In genomic region chr18:37218022-37218590, GRCh38 we compare ENCODE assay signal across 24 cellular contexts.
DNase-seq lines count a peak whose midpoint lies in the region; ATAC-seq and TF ChIP-seq lines count a peak whose summit lies in the region.
"Had no signal": no experiment of that assay in that cellular context is flagged by ENCODE, and none has a peak within 500 bp of the region (broad histone marks: within the 10 kb centered on the region; RNA-seq: fewer than 3 reads in every experiment).

No MANE protein-coding gene starts in this region.

- peaks cover 18 to 19% of the 10 kb centered on the region in 2 experiments for H3K9me3 Mint-ChIP-seq in H9

- intact Hi-C loops in esophagus muscularis mucosa (cut with DNase I) (no loop called here), PC-9 (cut with micrococcal nuclease; ENCODE audit: unreplicated experiment) (no loop called here)

- no peak overlapping the region for H3K18ac ChIP-seq in H9 (ENCODE audit: insufficient read length, low read depth, low read length)
- no peak overlapping the region for H3K18ac ChIP-seq in mesendoderm (ENCODE audit: low read length)

- no peaks in the 10 kb centered on the region for H3K23me2 ChIP-seq in H9 (ENCODE audit: insufficient read length, low read depth, low read length, poor library complexity, severe bottlenecking)

- H3K36me3 Mint-ChIP-seq in H9 (ENCODE audit: insufficient read depth in 1 of 3, low read depth in 3 of 3) = peaks cover 2 to 5% (median 4%) of the 10 kb centered on the region in 3 experiments; a peak in 6 of 7 replicates

- no peak overlapping the region for H3K4ac ChIP-seq in H9 (ENCODE audit: low read depth, low read length)
- H3K4ac ChIP-seq in mesendoderm (ENCODE audit: low read depth, low read length) = no peak overlapping the region

- no peak for TF ChIP-seq EP300 in esophagus muscularis mucosa (IDR thresholded peaks at IDR 0.05)

- H4K8ac ChIP-seq in H9 (replicated peaks; ENCODE audit: insufficient read length, low read depth, low read length) (no peak overlapping the region), mesendoderm (ENCODE audit: low read depth, low read length) (no peak overlapping the region)

- H3K79me1 ChIP-seq in H9 (ENCODE audit: insufficient read depth, low read depth, low read length, poor library complexity, severe bottlenecking) (no peaks in the 10 kb centered on the region), mesendoderm (ENCODE audit: low read length) (no peaks in the 10 kb centered on the region)

- no peak overlapping the region for H3K9ac ChIP-seq in H9 (ENCODE audit: extremely low read depth, insufficient read length, low read length)
- no peak overlapping the region for H3K9ac ChIP-seq in NT2/D1 (ENCODE audit: insufficient read length, low read depth)
- H3K9ac ChIP-seq in mesendoderm (ENCODE audit: low read length) = no peak overlapping the region
- H3K9ac ChIP-seq: BLaER1 treated with 17β-estradiol and CSF1 and Interleukin-3, amounts not matched to agents 10 nM and 100 nM; GM23248 had no signal

- peak overlapping the region; percentile 2 to 24; a peak in 2 of 5 replicates for H3K4me3 Mint-ChIP-seq in H9
- H3K4me3 Mint-ChIP-seq: CD4-positive, alpha-beta T cell had no signal

- no peak for ATAC-seq in HG02870 (IDR thresholded peaks at IDR 0.05; ENCODE audit: unreplicated experiment)
- ATAC-seq: PC-3, Right ventricle myocardium inferior had no signal

- H2BK120ac ChIP-seq in H9 (ENCODE audit: low read depth, low read length, poor library complexity, severe bottlenecking) (no peak overlapping the region), mesendoderm (ENCODE audit: low read depth, low read length) (no peak overlapping the region)

- H3K9me3 ChIP-seq in H9 (ENCODE audit: control insufficient read depth, low read depth, low read length) (no peaks in the 10 kb centered on the region), NT2/D1 (ENCODE audit: insufficient read depth, low read length) (no peaks in the 10 kb centered on the region), esophagus muscularis mucosa (peaks cover 0 to 3% (median 0%) of the 10 kb centered on the region in 4 donors), PC-9 (ENCODE audit: insufficient read depth, low read depth) (no peaks in the 10 kb centered on the region)
- H3K9me3 ChIP-seq: SJSA1 had no signal

- H3K27ac ChIP-seq in H9 (ENCODE audit: insufficient read length, low read depth, low read length) (no peak overlapping the region), mesendoderm (ENCODE audit: low read depth, low read length) (no peak overlapping the region), esophagus muscularis mucosa (replicated peaks in 1 of 4) (no peak overlapping the region), PC-9 (no peak overlapping the region)
- H3K27ac ChIP-seq: BLaER1 treated with 17β-estradiol and CSF1 and Interleukin-3, amounts not matched to agents 10 nM and 100 nM; GM23248; SJSA1 had no signal

- H3K27me3 ChIP-seq in H9 (ENCODE audit: insufficient read depth, low read length) (peaks cover 17% of the 10 kb centered on the region; the same call in 1 of the 2 replicates), NT2/D1 (ENCODE audit: insufficient read depth, insufficient read length) (peaks cover 33% of the 10 kb centered on the region), mesendoderm (ENCODE audit: insufficient read depth, low read length, poor library complexity) (no peaks in the 10 kb centered on the region), esophagus muscularis mucosa (no peaks in the 10 kb centered on the region), PC-9 (ENCODE audit: insufficient read depth, low read depth) (no peaks in the 10 kb centered on the region)
- H3K27me3 ChIP-seq: BLaER1 treated with 17β-estradiol and CSF1 and Interleukin-3, amounts not matched to agents 10 nM and 100 nM; SJSA1 had no signal

- POLR2A ChIA-PET in PC-9 (lab: Charles Lee; ENCODE audit: unreplicated experiment) = no interaction called here

- H2AFZ ChIP-seq in H9 (ENCODE audit: low read length) (no peak overlapping the region), PC-9 (no peak overlapping the region)
- H2AFZ ChIP-seq: GM23248 had no signal

- DNase-seq in H9 (peak; percentile 52), NT2/D1 (ENCODE audit: low read depth, low spot score) (peak; percentile 85), iPS DF 4.7 (ENCODE audit: extremely low read depth, low spot score) (peak; percentile 30), mesendoderm (peak; percentile 83), esophagus muscularis mucosa (ENCODE audit: extremely low spot score) (no peak), PC-9 (no peak)
- no peak for DNase-seq in stimulated activated CD4-positive, alpha-beta T cell treated with anti-CD3 and anti-CD28 coated beads, Interleukin-4, amount 100 ng/mL, for 1 hour
- DNase-seq: CD4-positive, alpha-beta T cell; DMS53; GM23248; HCEC 1CT; NCI-H1048; NCI-H1417 treated with DMSO at 0.1 percent for 48 hours; NCI-H1694 treated with DMSO at 0.1 percent for 48 hours; NCI-H2081; NCI-H2171 treated with DMSO at 0.1 percent for 48 hours; NCI-H446; NCI-H524 treated with DMSO at 0.1 percent for 48 hours; NCI-H774; PC-3 had no signal

- H2BK20ac ChIP-seq in H9 (ENCODE audit: low read depth, low read length, poor library complexity, severe bottlenecking) = no peak overlapping the region

- H3K9me2 ChIP-seq in PC-9 (ENCODE audit: insufficient read depth) = no peaks in the 10 kb centered on the region

- no peak overlapping the region for H3K56ac ChIP-seq in H9 (ENCODE audit: insufficient read length, low read depth, low read length)
- no peak overlapping the region for H3K56ac ChIP-seq in mesendoderm (ENCODE audit: low read length)

- no peaks in the 10 kb centered on the region for H3K36me3 ChIP-seq in NT2/D1 (ENCODE audit: insufficient read depth, insufficient read length, low read length)
- no peaks in the 10 kb centered on the region for H3K36me3 ChIP-seq in mesendoderm (ENCODE audit: control insufficient read depth, insufficient read depth, low read length)
- H3K36me3 ChIP-seq in esophagus muscularis mucosa = peaks cover 0 to under 1% (median 0%) of the 10 kb centered on the region in 4 donors
- no peaks in the 10 kb centered on the region for H3K36me3 ChIP-seq in PC-9 (ENCODE audit: low read depth)
- H3K36me3 ChIP-seq: SJSA1 had no signal

- H2BK5ac ChIP-seq in H9 (ENCODE audit: insufficient read length, low read length) (no peak overlapping the region), mesendoderm (ENCODE audit: low read length) (no peak overlapping the region)

- no peak overlapping the region for H3K4me2 ChIP-seq in H9 (ENCODE audit: insufficient read depth, insufficient read length, low read length)
- no peak overlapping the region for H3K4me2 ChIP-seq in mesendoderm (ENCODE audit: low read length)
- no peak overlapping the region for H3K4me2 ChIP-seq in PC-9
- H3K4me2 ChIP-seq: BLaER1 treated with 17β-estradiol and CSF1 and Interleukin-3, amounts not matched to agents 10 nM and 100 nM had no signal

- no CpG with 5 or more reads among the region's 2 CpGs for WGBS in H9 (ENCODE audit: extremely low coverage, insufficient read length, low lambda C conversion rate)
- no CpG with 5 or more reads among the region's 2 CpGs for WGBS in mesendoderm (ENCODE audit: extremely low coverage, insufficient coverage, low lambda C conversion rate)
- WGBS in esophagus muscularis mucosa = 58% methylated on average over 2 of the region's 2 CpGs

- no peak overlapping the region for H2AK5ac ChIP-seq in H9 (ENCODE audit: insufficient read length, low read length)
- H2AK5ac ChIP-seq in mesendoderm (ENCODE audit: low read length) = no peak overlapping the region

- no peak overlapping the region for H2BK12ac ChIP-seq in H9 (ENCODE audit: insufficient read length, low read depth, low read length)

- H4K5ac ChIP-seq in H9 (ENCODE audit: insufficient read length, low read depth, low read length) (no peak overlapping the region), mesendoderm (ENCODE audit: low read length) (no peak overlapping the region)

- H2BK15ac ChIP-seq in H9 (ENCODE audit: low read depth, low read length) = no peak overlapping the region
- H2BK15ac ChIP-seq in mesendoderm (replicated peaks; ENCODE audit: low read depth) = no peak overlapping the region

- H3T11ph ChIP-seq in H9 (ENCODE audit: low read length) = no peak overlapping the region

- H3K4me1 Mint-ChIP-seq in H9 = peaks cover 22 to 30% of the 10 kb centered on the region in 2 experiments

- H3K79me2 ChIP-seq in H9 (ENCODE audit: insufficient read depth, low read length) (no peaks in the 10 kb centered on the region), mesendoderm (ENCODE audit: control insufficient read depth, insufficient read depth, low read length) (no peaks in the 10 kb centered on the region), PC-9 (ENCODE audit: low read depth) (no peaks in the 10 kb centered on the region)

- H3K27ac Mint-ChIP-seq in H9 = peak overlapping the region in 1 of 3 experiments; percentile 30; a peak in 1 of 7 replicates
- H3K27ac Mint-ChIP-seq: CD4-positive, alpha-beta T cell had no signal

- H3F3A ChIP-seq in PC-9 (ENCODE audit: insufficient read depth, low read depth) = no peaks in the 10 kb centered on the region

- H3K23ac ChIP-seq in H9 (ENCODE audit: insufficient read length, low read depth, low read length) = no peak overlapping the region
- H3K23ac ChIP-seq in mesendoderm (ENCODE audit: low read length) = no peak overlapping the region

- H3K4me3 ChIP-seq in NT2/D1 (ENCODE audit: insufficient read length, low read depth) = no peak overlapping the region
- H3K4me3 ChIP-seq in mesendoderm (ENCODE audit: low read length) = no peak overlapping the region
- H3K4me3 ChIP-seq in esophagus muscularis mucosa = no peak overlapping the region
- H3K4me3 ChIP-seq in PC-9 = no peak overlapping the region
- H3K4me3 ChIP-seq: BLaER1 treated with 17β-estradiol and CSF1 and Interleukin-3, amounts not matched to agents 10 nM and 100 nM; GM23248; SJSA1 had no signal

- H3K27me3 Mint-ChIP-seq in H9 (ENCODE audit: low read depth) = peaks cover 92% of the 10 kb centered on the region
- H3K27me3 Mint-ChIP-seq: CD4-positive, alpha-beta T cell had no signal

- TF ChIP-seq POLR2A in esophagus muscularis mucosa (IDR thresholded peaks at IDR 0.05; ENCODE audit: low read depth) = no peak

- no peak overlapping the region for H4K91ac ChIP-seq in H9 (ENCODE audit: insufficient read length, low read depth, low read length)

- CTCF ChIA-PET in PC-9 (lab: Charles Lee) = no interaction called here

- no peak for TF ChIP-seq CTCF in H9 (conservative IDR thresholded peaks at IDR 0.05)
- TF ChIP-seq CTCF in esophagus muscularis mucosa (IDR thresholded peaks at IDR 0.05) = no peak
- TF ChIP-seq CTCF in PC-9 (conservative IDR thresholded peaks at IDR 0.05) = no peak

- no TSS peak for BruUV-seq in PC-9 (replicated peaks; lab: Mats Ljungman, UMichigan)

- no peak overlapping the region for H3K14ac ChIP-seq in H9 (ENCODE audit: insufficient read depth, low read length)

- no peaks in the 10 kb centered on the region for H4K20me1 ChIP-seq in H9 (ENCODE audit: control insufficient read depth, insufficient read depth, insufficient read length)
- H4K20me1 ChIP-seq in PC-9 (ENCODE audit: insufficient read depth) = no peaks in the 10 kb centered on the region
- H4K20me1 ChIP-seq: BLaER1 treated with 17β-estradiol and CSF1 and Interleukin-3, amounts not matched to agents 10 nM and 100 nM had no signal

- no peaks in the 10 kb centered on the region; the same call in 1 of the 2 replicates for H3K4me1 ChIP-seq in H9 (ENCODE audit: insufficient read depth, low read length)
- no peaks in the 10 kb centered on the region for H3K4me1 ChIP-seq in NT2/D1 (ENCODE audit: insufficient read depth, insufficient read length)
- H3K4me1 ChIP-seq in mesendoderm (ENCODE audit: control insufficient read depth, low read depth, low read length) = no peaks in the 10 kb centered on the region
- H3K4me1 ChIP-seq in esophagus muscularis mucosa = no peaks in the 10 kb centered on the region
- no peaks in the 10 kb centered on the region for H3K4me1 ChIP-seq in PC-9 (replicated peaks; ENCODE audit: insufficient read depth)
- H3K4me1 ChIP-seq: BLaER1 treated with 17β-estradiol and CSF1 and Interleukin-3, amounts not matched to agents 10 nM and 100 nM; SJSA1 had no signal

Comparison
In these comparisons a context has a peak if more than half of its experiments do, and no peak if none do; other contexts are left out.
1. DNase-seq: peak in H9 (single experiment), NT2/D1 (single experiment), iPS DF 4.7 (single experiment) and mesendoderm (single experiment); none in esophagus muscularis mucosa (single experiment), PC-9 (0 of 2) and stimulated activated CD4-positive, alpha-beta T cell treated with anti-CD3 and anti-CD28 coated beads, Interleukin-4, amount 100 ng/mL, for 1 hour (single experiment).